ENCODE assay signal across 18 cellular contexts in the genomic region with DNA sequence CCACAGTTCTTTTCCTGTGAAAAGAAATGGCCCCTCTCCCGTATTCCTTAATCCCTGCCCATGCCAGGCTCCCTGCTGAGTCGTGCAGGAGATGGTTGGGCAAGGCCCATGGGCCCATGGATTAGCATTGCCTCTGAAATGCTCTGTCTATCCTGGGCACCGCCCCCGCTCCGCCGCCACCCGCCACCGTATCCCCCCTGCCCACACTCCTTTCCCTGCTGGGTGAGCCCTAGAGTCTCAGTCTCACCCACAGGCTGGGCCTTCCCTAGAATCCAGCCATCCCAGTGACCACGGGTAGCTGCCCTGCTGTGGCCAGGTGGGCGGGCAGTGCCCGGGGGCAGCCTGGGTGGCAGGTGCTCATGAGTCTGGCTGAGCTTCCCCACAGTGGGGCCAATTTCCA.
"Had no signal": no experiment of that assay in that cellular context is flagged by ENCODE, and none has a peak within 500 bp of the region (broad histone marks: within the 10 kb centered on the region; RNA-seq: fewer than 3 reads in every experiment).

No MANE protein-coding gene starts in this region.

- DNase-seq: effector CD8-positive, alpha-beta T cell; foreskin melanocyte; hippocampal formation; left colon; left ventricle myocardium superior; mesenchymal stem cell; midbrain; sigmoid colon; stimulated activated CD4-positive, alpha-beta T cell treated with anti-CD3 and anti-CD28 coated beads, Interleukin-12 subunit alpha, Interleukin-12 subunit beta, amount 100 ng/mL, for 4 hours; stimulated activated naive CD4-positive, alpha-beta T cell; stomach; trophoblast cell had no signal

- H3K9me3 Mint-ChIP-seq: nephron had no signal

- H3K27me3 ChIP-seq: heart left ventricle, right atrium auricular region, sigmoid colon had no signal

- H3K9me3 ChIP-seq: heart left ventricle, right atrium auricular region, sigmoid colon, stomach had no signal

- H3K4me3 ChIP-seq: coronary artery, heart left ventricle, lung, right atrium auricular region, sigmoid colon, skin epidermis, stomach had no signal

- H3K27ac Mint-ChIP-seq: nephron had no signal

- ATAC-seq: heart left ventricle, left colon, left ventricle myocardium superior had no signal

- H3K4me3 Mint-ChIP-seq: nephron had no signal

- H3K36me3 ChIP-seq: heart left ventricle, right atrium auricular region, sigmoid colon, stomach had no signal

- H3K27ac ChIP-seq: coronary artery, heart left ventricle, right atrium auricular region, sigmoid colon, skin epidermis, stomach had no signal
